In genomic region chr7:15326044-15326644, GRCh38 we compare ENCODE assay signal across 9 cellular contexts.
DNase-seq lines count a peak whose midpoint lies in the region; ATAC-seq, FAIRE-seq and TF ChIP-seq lines count a peak whose summit lies in the region.
"Had no signal": no experiment of that assay in that cellular context is flagged by ENCODE, and none has a peak within 500 bp of the region (broad histone marks: within the 10 kb centered on the region; RNA-seq: fewer than 3 reads in every experiment).

No MANE protein-coding gene starts in this region.

- H3K27ac ChIP-seq in astrocyte (ENCODE audit: low read depth, low read length), result no peak overlapping the region
- no peak overlapping the region for H3K27ac ChIP-seq in lower lobe of right lung
- H3K27ac ChIP-seq in stomach, result no peak overlapping the region
- H3K27ac ChIP-seq: skin epidermis had no signal

- no peak for TF ChIP-seq EP300 in stomach (IDR thresholded peaks at IDR 0.05)

- H3K4me1 Mint-ChIP-seq in astrocyte (ENCODE audit: low read depth, unreplicated experiment) (peaks cover 1% of the 10 kb centered on the region), T-helper 17 cell (no peaks in the 10 kb centered on the region)
- H3K4me1 Mint-ChIP-seq in activated T-helper 2 cell treated with anti-CD3 and anti-CD28 coated beads, Interferon-gamma antibody, Interleukin-2, Interleukin-4, amounts not matched to agents 10 μg/mL and 5 μg/mL and 100 μg/mL, durations not matched to agents 14 hours and 24 hours and 36 hours (ENCODE audit: low read depth), result no peaks in the 10 kb centered on the region

- H3K9me3 Mint-ChIP-seq in astrocyte (ENCODE audit: unreplicated experiment), result no peaks in the 10 kb centered on the region
- H3K9me3 Mint-ChIP-seq in activated T-helper 2 cell treated with anti-CD3 and anti-CD28 coated beads, Interferon-gamma antibody, Interleukin-2, Interleukin-4, amounts not matched to agents 10 μg/mL and 5 μg/mL and 100 μg/mL, durations not matched to agents 14 hours and 24 hours and 36 hours, result no peaks in the 10 kb centered on the region

- ATAC-seq in lower lobe of right lung (no peak), T-helper 17 cell (no peak)

- no peaks in the 10 kb centered on the region for H3K9me3 ChIP-seq in astrocyte (ENCODE audit: insufficient read depth, low read depth, low read length)
- H3K9me3 ChIP-seq in lower lobe of right lung, result no peaks in the 10 kb centered on the region
- H3K9me3 ChIP-seq in T-helper 17 cell (ENCODE audit: control insufficient read depth, low read length, poor library complexity, severe bottlenecking), result no peaks in the 10 kb centered on the region
- no peaks in the 10 kb centered on the region for H3K9me3 ChIP-seq in stomach

- no peaks in the 10 kb centered on the region for H3K79me2 ChIP-seq in astrocyte (ENCODE audit: insufficient read depth, low read length)

- H2AFZ ChIP-seq in astrocyte (ENCODE audit: low read depth, low read length), result no peak overlapping the region

- no peak overlapping the region for H3K9ac ChIP-seq in astrocyte (ENCODE audit: low read length)

- intact Hi-C loops in lower lobe of right lung (cut with DNase I), result no loop called here
- intact Hi-C loops in activated T-helper 2 cell treated with anti-CD3 and anti-CD28 coated beads, Interferon-gamma antibody, Interleukin-2, Interleukin-4, amounts not matched to agents 10 μg/mL and 5 μg/mL and 100 μg/mL, durations not matched to agents 14 hours and 24 hours and 36 hours (cut with micrococcal nuclease), result no loop called here
- intact Hi-C loops in stomach (cut with DNase I; ENCODE audit: low total_unique reads), result no loop called here

- no peak overlapping the region for H3K4me2 ChIP-seq in astrocyte (ENCODE audit: low read length)

- TF ChIP-seq POLR2A in stomach (IDR thresholded peaks at IDR 0.05), result no peak

- H3K4me3 ChIP-seq in astrocyte (ENCODE audit: insufficient read depth, low read depth, low read length) (no peak overlapping the region), lower lobe of right lung (no peak overlapping the region), stomach (no peak overlapping the region)
- H3K4me3 ChIP-seq: skin epidermis had no signal

- H3K4me1 ChIP-seq in astrocyte (ENCODE audit: insufficient read depth, low read length), result no peaks in the 10 kb centered on the region
- no peaks in the 10 kb centered on the region for H3K4me1 ChIP-seq in lower lobe of right lung
- peaks cover 0 to 6% (median 0%) of the 10 kb centered on the region in 4 donors for H3K4me1 ChIP-seq in stomach

- FAIRE-seq in G401.6 (lab: Jason Lieb, UNC) (peak; percentile 84), astrocyte (lab: Jason Lieb, UNC) (no peak)

- 54 to 65% (median 56%) methylated on average over 3 of the region's 3 CpGs for WGBS in stomach, 5 donors

- TF ChIP-seq CTCF in astrocyte (IDR thresholded peaks at IDR 0.05; ENCODE audit: insufficient read depth, low read depth, low read length) (peak; percentile 54), lower lobe of right lung (IDR thresholded peaks at IDR 0.05) (peak; percentile 37), stomach (IDR thresholded peaks at IDR 0.05) (peak in 1 of 7 experiments; percentile 11)

- H3K36me3 ChIP-seq in astrocyte (ENCODE audit: insufficient read depth, low read length), result no peaks in the 10 kb centered on the region
- no peaks in the 10 kb centered on the region for H3K36me3 ChIP-seq in lower lobe of right lung
- no peaks in the 10 kb centered on the region for H3K36me3 ChIP-seq in stomach

- H3K27me3 Mint-ChIP-seq in astrocyte (ENCODE audit: low read depth, unreplicated experiment) (no peaks in the 10 kb centered on the region), T-helper 17 cell (no peaks in the 10 kb centered on the region)
- no peaks in the 10 kb centered on the region for H3K27me3 Mint-ChIP-seq in activated T-helper 2 cell treated with anti-CD3 and anti-CD28 coated beads, Interferon-gamma antibody, Interleukin-2, Interleukin-4, amounts not matched to agents 10 μg/mL and 5 μg/mL and 100 μg/mL, durations not matched to agents 14 hours and 24 hours and 36 hours (ENCODE audit: low read depth)

- no peak overlapping the region for H3K4me3 Mint-ChIP-seq in astrocyte (ENCODE audit: unreplicated experiment)
- no peak overlapping the region for H3K4me3 Mint-ChIP-seq in T-helper 17 cell
- no peak overlapping the region for H3K4me3 Mint-ChIP-seq in activated T-helper 2 cell treated with anti-CD3 and anti-CD28 coated beads, Interferon-gamma antibody, Interleukin-2, Interleukin-4, amounts not matched to agents 10 μg/mL and 5 μg/mL and 100 μg/mL, durations not matched to agents 14 hours and 24 hours and 36 hours (ENCODE audit: low read depth)

- H3K27me3 ChIP-seq in astrocyte (ENCODE audit: insufficient read depth, low read length) (peaks cover 2% of the 10 kb centered on the region), lower lobe of right lung (ENCODE audit: low read depth) (no peaks in the 10 kb centered on the region), stomach (no peaks in the 10 kb centered on the region)

- no peaks in the 10 kb centered on the region for H4K20me1 ChIP-seq in astrocyte (ENCODE audit: insufficient read depth, low read length)

- H3K27ac Mint-ChIP-seq in astrocyte (ENCODE audit: unreplicated experiment) (no peak overlapping the region), T-helper 17 cell (no peak overlapping the region)
- H3K27ac Mint-ChIP-seq in activated T-helper 2 cell treated with anti-CD3 and anti-CD28 coated beads, Interferon-gamma antibody, Interleukin-2, Interleukin-4, amounts not matched to agents 10 μg/mL and 5 μg/mL and 100 μg/mL, durations not matched to agents 14 hours and 24 hours and 36 hours, result no peak overlapping the region

- DNase-seq in NCI-H1092 (lab: John Stamatoyannopoulos, UW) (peak; percentile 29), astrocyte (ENCODE audit: low read depth) (peak; percentile 18), lower lobe of right lung (no peak), T-helper 17 cell (no peak), HuH-7 (ENCODE audit: low spot score) (no peak), stomach (no peak)
- no peak for DNase-seq in activated T-helper 2 cell treated with anti-CD3 and anti-CD28 coated beads, Interferon-gamma antibody, Interleukin-2, Interleukin-4, amounts not matched to agents 10 μg/mL and 5 μg/mL and 100 μg/mL, durations not matched to agents 14 hours and 24 hours and 36 hours (ENCODE audit: low spot score)

- H3K36me3 Mint-ChIP-seq in astrocyte (ENCODE audit: low read depth, unreplicated experiment) (no peaks in the 10 kb centered on the region), T-helper 17 cell (ENCODE audit: low read depth) (no peaks in the 10 kb centered on the region)
- no peaks in the 10 kb centered on the region for H3K36me3 Mint-ChIP-seq in activated T-helper 2 cell treated with anti-CD3 and anti-CD28 coated beads, Interferon-gamma antibody, Interleukin-2, Interleukin-4, amounts not matched to agents 10 μg/mL and 5 μg/mL and 100 μg/mL, durations not matched to agents 14 hours and 24 hours and 36 hours (ENCODE audit: low read depth)

Comparison
In these comparisons a context has a peak if more than half of its experiments do, and no peak if none do; other contexts are left out.
1. DNase-seq: peak in NCI-H1092 (single experiment) and astrocyte (single experiment); none in lower lobe of right lung (single experiment), T-helper 17 cell (0 of 3), activated T-helper 2 cell treated with anti-CD3 and anti-CD28 coated beads, Interferon-gamma antibody, Interleukin-2, Interleukin-4, amounts not matched to agents 10 μg/mL and 5 μg/mL and 100 μg/mL, durations not matched to agents 14 hours and 24 hours and 36 hours (single experiment), HuH-7 (single experiment) and stomach (single experiment).